Comparison of ENCODE assay signal across 8 cellular contexts in genomic region chr6:138004423-138005287, GRCh38.
DNase-seq lines count a peak whose midpoint lies in the region; ATAC-seq, FAIRE-seq and TF ChIP-seq lines count a peak whose summit lies in the region.

No MANE protein-coding gene starts in this region.

- intact Hi-C loops in activated B cell treated with CpG ODN at 0.5 μM for 24 hours (cut with micrococcal nuclease) = loop anchor here (1.0 to 10.0 kb wide), 8 partner anchors 204 to 1037 kb away; partner anchors contain the start of gene HEBP2

- CTCF ChIA-PET in activated B cell treated with CpG ODN at 0.5 μM for 24 hours (lab: Charles Lee) = interaction anchor here (0.6 to 3.8 kb wide), 24 partner anchors 9 to 734 kb away, joined by 3 to 20 read pairs (median 4); partner anchors contain the start of gene TNFAIP3

- POLR2A ChIA-PET in activated B cell treated with CpG ODN at 0.5 μM for 24 hours (lab: Charles Lee) = no interaction called here

- H3K4me1 Mint-ChIP-seq in activated B cell treated with CpG ODN at 0.5 μM for 24 hours = peaks cover 3% of the 10 kb centered on the region
- H3K4me1 Mint-ChIP-seq in immature natural killer cell = peaks cover 6 to 11% of the 10 kb centered on the region in 2 donors

- no peak overlapping the region for H3K27ac Mint-ChIP-seq in activated B cell treated with CpG ODN at 0.5 μM for 24 hours
- no peak overlapping the region for H3K27ac Mint-ChIP-seq in immature natural killer cell

- peak; percentile 37 for ATAC-seq in activated B cell treated with CpG ODN at 0.5 μM for 24 hours (ENCODE audit: low read depth)
- no peak for ATAC-seq in GM21367 (IDR thresholded peaks at IDR 0.05; ENCODE audit: unreplicated experiment)
- no peak for ATAC-seq in GM21423 (IDR thresholded peaks at IDR 0.05; ENCODE audit: unreplicated experiment)

- FAIRE-seq in G401.6 (lab: Jason Lieb, UNC) = peak; percentile 51

- DNase-seq in AG08396 (ENCODE audit: low spot score) (peak; percentile 38), NAMALWA (ENCODE audit: low spot score) (peak; percentile 63), activated B cell treated with CpG ODN at 0.5 μM for 24 hours (no peak), immature natural killer cell (peak; percentile 18 to 43 (median 33))
- no peak for DNase-seq in activated effector memory CD4-positive, alpha-beta T cell treated with Interleukin-2 at 50 U/mL for 16 hours

- TF ChIP-seq CTCF in activated B cell treated with CpG ODN at 0.5 μM for 24 hours (IDR thresholded peaks at IDR 0.05) = no peak

- H3K9me3 Mint-ChIP-seq in activated B cell treated with CpG ODN at 0.5 μM for 24 hours = no peaks in the 10 kb centered on the region
- H3K9me3 Mint-ChIP-seq in immature natural killer cell = no peaks in the 10 kb centered on the region

- H3K36me3 Mint-ChIP-seq in activated B cell treated with CpG ODN at 0.5 μM for 24 hours (ENCODE audit: low read depth) (no peaks in the 10 kb centered on the region), immature natural killer cell (no peaks in the 10 kb centered on the region)

- no peak overlapping the region for H3K4me3 Mint-ChIP-seq in activated B cell treated with CpG ODN at 0.5 μM for 24 hours
- H3K4me3 Mint-ChIP-seq in immature natural killer cell = no peak overlapping the region

- H3K27me3 Mint-ChIP-seq in activated B cell treated with CpG ODN at 0.5 μM for 24 hours = peaks cover 8% of the 10 kb centered on the region
- H3K27me3 Mint-ChIP-seq in immature natural killer cell (ENCODE audit: low read depth in 3 of 3) = peaks cover 0 to 1% (median 0%) of the 10 kb centered on the region in 3 donors

Comparison
In these comparisons a context has a peak if more than half of its experiments do, and no peak if none do; other contexts are left out.
1. DNase-seq: peak in AG08396 (single experiment), NAMALWA (single experiment) and immature natural killer cell (3 of 3); none in activated B cell treated with CpG ODN at 0.5 μM for 24 hours (single experiment) and activated effector memory CD4-positive, alpha-beta T cell treated with Interleukin-2 at 50 U/mL for 16 hours (single experiment).